In genomic region chr3:87437765-87438164, GRCh38 we compare ENCODE assay signal across 16 cellular contexts.
DNase-seq lines count a peak whose midpoint lies in the region; ATAC-seq and TF ChIP-seq lines count a peak whose summit lies in the region.
"Had no signal": no experiment of that assay in that cellular context is flagged by ENCODE, and none has a peak within 500 bp of the region (broad histone marks: within the 10 kb centered on the region; RNA-seq: fewer than 3 reads in every experiment).

No MANE protein-coding gene starts in this region.

- no peaks in the 10 kb centered on the region for H3K4me1 ChIP-seq in DND-41 (ENCODE audit: insufficient read depth, low read length)
- H3K4me1 ChIP-seq: esophagus squamous epithelium, spleen, vagina had no signal

- H3K27ac ChIP-seq in DND-41 (ENCODE audit: low read length): no peak overlapping the region
- no peak overlapping the region for H3K27ac ChIP-seq in neural cell (ENCODE audit: low read length)
- H3K27ac ChIP-seq: esophagus squamous epithelium, ovary, spleen, vagina had no signal

- H2AFZ ChIP-seq in DND-41 (ENCODE audit: low read depth, low read length): no peak overlapping the region
- peak overlapping the region; percentile 2 for H2AFZ ChIP-seq in neural cell (ENCODE audit: low read depth, low read length)

- no peak for TF ChIP-seq CTCF in DND-41 (IDR thresholded peaks at IDR 0.05; ENCODE audit: borderline replicate concordance, extremely low read depth, low read length, poor library complexity, severe bottlenecking)
- TF ChIP-seq CTCF in neural cell (IDR thresholded peaks at IDR 0.05; ENCODE audit: poor library complexity, severe bottlenecking): no peak

- H3K4me3 ChIP-seq in DND-41 (ENCODE audit: low read depth in 1 of 2, low read length in 2 of 2) (no peak overlapping the region), neural cell (ENCODE audit: low read length) (no peak overlapping the region)
- H3K4me3 ChIP-seq: esophagus squamous epithelium, ovary, spleen, vagina had no signal

- DNase-seq in DND-41 (no peak), HT1080 (ENCODE audit: low read depth) (peak; percentile 41), astrocyte of the hippocampus (ENCODE audit: low read depth, low spot score) (peak; percentile 61), GM19238 (ENCODE audit: insufficient read length, low spot score) (no peak), islet precursor cell (no peak), NCI-H1694 (lab: John Stamatoyannopoulos, UW) (no peak)
- DNase-seq: activated CD4-positive, alpha-beta T cell treated with anti-CD3 and anti-CD28 coated beads for 1 hour; activated T-cell treated with anti-CD3 and anti-CD28 coated beads, Interleukin-2, amount 50 U/mL, for 48 hours; amygdala; esophagus squamous epithelium; NCI-H2029 treated with DMSO at 0.1 percent for 48 hours; NCI-H69; ovary; spleen had no signal

- no peaks in the 10 kb centered on the region for H3K36me3 ChIP-seq in DND-41 (ENCODE audit: insufficient read depth, low read length)
- H3K36me3 ChIP-seq in neural cell (ENCODE audit: insufficient read depth, low read length): no peaks in the 10 kb centered on the region
- H3K36me3 ChIP-seq: esophagus squamous epithelium, ovary, spleen, vagina had no signal

- no peak overlapping the region for H3K9ac ChIP-seq in DND-41 (ENCODE audit: low read depth, low read length)
- H3K9ac ChIP-seq in neural cell (ENCODE audit: low read length): no peak overlapping the region

- ATAC-seq in DND-41 (ENCODE audit: insufficient read depth, low read depth): peak; percentile 50; the same call in 1 of the 3 replicates

- H3K9me3 ChIP-seq in DND-41 (ENCODE audit: insufficient read depth, low read length, severe bottlenecking) (no peaks in the 10 kb centered on the region), neural cell (ENCODE audit: low read length) (no peaks in the 10 kb centered on the region)
- H3K9me3 ChIP-seq: esophagus squamous epithelium, ovary, spleen, vagina had no signal

- H3K79me2 ChIP-seq in DND-41 (ENCODE audit: insufficient read depth, low read length) (no peaks in the 10 kb centered on the region), neural cell (replicated peaks; ENCODE audit: insufficient read depth, low read length) (no peaks in the 10 kb centered on the region)

- TF ChIP-seq RAD21 in neural cell (conservative IDR thresholded peaks at IDR 0.05): no peak

- H4K20me1 ChIP-seq in DND-41 (ENCODE audit: insufficient read depth, low read length) (no peaks in the 10 kb centered on the region), neural cell (ENCODE audit: insufficient read depth) (no peaks in the 10 kb centered on the region)

- no peaks in the 10 kb centered on the region for H3F3A ChIP-seq in neural cell (ENCODE audit: insufficient read depth, low read length, poor library complexity, severe bottlenecking)

- H3K4me2 ChIP-seq in DND-41 (ENCODE audit: insufficient read depth, low read length) (no peak overlapping the region), neural cell (ENCODE audit: low read length) (no peak overlapping the region)

- no peaks in the 10 kb centered on the region for H3K9me2 ChIP-seq in neural cell (ENCODE audit: insufficient read depth, low read length)

- no peak for TF ChIP-seq EP300 in neural cell (conservative IDR thresholded peaks at IDR 0.05; ENCODE audit: poor library complexity, severe bottlenecking)

- H3K27me3 ChIP-seq in DND-41 (ENCODE audit: insufficient read depth, low read length, poor library complexity) (no peaks in the 10 kb centered on the region), neural cell (ENCODE audit: insufficient read depth, low read depth, low read length) (no peaks in the 10 kb centered on the region)
- H3K27me3 ChIP-seq: esophagus squamous epithelium, ovary, spleen, vagina had no signal

TF ChIP-seq in neural cell, 6 proteins besides CTCF, POLR2A, EP300 and RAD21:
- no peak for TF ChIP-seq REST (IDR thresholded peaks at IDR 0.05; ENCODE audit: borderline replicate concordance)
- no peak for TF ChIP-seq TAF1 (IDR thresholded peaks at IDR 0.05; ENCODE audit: low read depth)
- TF ChIP-seq POLR2AphosphoS5 (IDR thresholded peaks at IDR 0.05): no peak
- TF ChIP-seq EZH2 (IDR thresholded peaks at IDR 0.05; ENCODE audit: borderline replicate concordance, insufficient read depth, low read length, poor library complexity, severe bottlenecking): no peak
- no peak for TF ChIP-seq MXI1 (conservative IDR thresholded peaks at IDR 0.05; ENCODE audit: poor library complexity, severe bottlenecking)
- TF ChIP-seq SMC3 (conservative IDR thresholded peaks at IDR 0.05; ENCODE audit: poor library complexity): no peak

Comparison
In these comparisons a context has a peak if more than half of its experiments do, and no peak if none do; other contexts are left out.
1. DNase-seq: peak in HT1080 (single experiment) and astrocyte of the hippocampus (single experiment); none in DND-41 (single experiment), GM19238 (single experiment), islet precursor cell (single experiment) and NCI-H1694 (single experiment).